ENCODE assay signal across 9 cellular contexts in the genomic region with DNA sequence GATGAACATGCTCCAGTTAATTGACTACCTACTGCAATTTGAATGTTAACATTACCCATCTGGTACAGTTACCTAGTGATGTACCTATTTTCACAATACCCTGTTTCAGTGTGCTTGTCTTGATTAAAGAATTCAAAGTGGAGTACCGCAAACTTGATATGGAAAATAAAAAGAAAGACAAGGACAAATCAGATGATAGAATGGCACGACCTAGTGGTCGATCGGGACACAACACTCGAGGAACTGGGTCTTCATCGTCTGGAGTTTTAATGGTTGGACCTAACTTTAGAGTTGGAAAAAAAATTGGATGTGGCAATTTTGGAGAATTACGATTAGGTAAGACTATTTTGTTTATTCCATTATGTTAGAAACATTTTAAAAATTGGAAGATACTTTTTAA. TPM values are rescaled to one million over a fixed set of nuclear protein-coding genes. Genes with fewer than 3 reads are reported as not detected.
A peak's percentile ranks its signal among the peaks of the same experiment; 100 is the strongest.
DNase-seq lines count a peak whose midpoint lies in the region; ATAC-seq and TF ChIP-seq lines count a peak whose summit lies in the region.
"Had no signal": no experiment of that assay in that cellular context is flagged by ENCODE, and none has a peak within 500 bp of the region (broad histone marks: within the 10 kb centered on the region; RNA-seq: fewer than 3 reads in every experiment).

No MANE protein-coding gene starts in this region.

- H3K27me3 ChIP-seq in osteoblast (ENCODE audit: insufficient read depth, low read length), result no peaks in the 10 kb centered on the region

- peaks cover 82% of the 10 kb centered on the region for H3K79me2 ChIP-seq in osteoblast (ENCODE audit: insufficient read depth, low read length)

- TF ChIP-seq CTCF in osteoblast (IDR thresholded peaks at IDR 0.05; ENCODE audit: extremely low read depth, low read depth, low read length), result peak; percentile 41

- H3K9me3 ChIP-seq in osteoblast (ENCODE audit: low read depth, low read length), result no peaks in the 10 kb centered on the region

- no peak overlapping the region for H2AFZ ChIP-seq in osteoblast (ENCODE audit: low read length)

- H3K36me3 ChIP-seq in osteoblast (ENCODE audit: insufficient read depth, low read length), result no peaks in the 10 kb centered on the region

- peak; percentile 54 for DNase-seq in DMS53 (lab: John Stamatoyannopoulos, UW)
- no peak for DNase-seq in DMS53 treated with DMSO at 0.1 percent for 48 hours (lab: John Stamatoyannopoulos, UW; ENCODE audit: unreplicated experiment)
- peak; percentile 58 for DNase-seq in NCI-H69 (lab: John Stamatoyannopoulos, UW)
- DNase-seq in central memory CD4-positive, alpha-beta T cell, result peak; percentile 16
- DNase-seq in osteoblast (ENCODE audit: insufficient read length, low spot score, missing footprints), result no peak
- DNase-seq in SIG-M5 treated with dmso at 0.1 percent for 504 hours (lab: John Stamatoyannopoulos, UW; ENCODE audit: unreplicated experiment), result no peak

- H3K27ac ChIP-seq in osteoblast (ENCODE audit: low read depth, low read length), result no peak overlapping the region

- H3K4me3 ChIP-seq in osteoblast (ENCODE audit: insufficient read depth, low read length), result no peak overlapping the region

- ATAC-seq in GM18861 (IDR thresholded peaks at IDR 0.05; ENCODE audit: unreplicated experiment), result no peak
- no peak for ATAC-seq in HG02678 (IDR thresholded peaks at IDR 0.05; ENCODE audit: unreplicated experiment)
- ATAC-seq: activated naive CD4-positive, alpha-beta T cell treated with anti-CD3 and anti-CD28 coated beads, Interleukin-2, amount 50 U/mL, for 72 hours had no signal

- peaks cover 14% of the 10 kb centered on the region for H4K20me1 ChIP-seq in osteoblast (ENCODE audit: insufficient read depth, low read length)

- H3K4me1 ChIP-seq in osteoblast (ENCODE audit: insufficient read depth, low read length), result no peaks in the 10 kb centered on the region

- H3K4me2 ChIP-seq in osteoblast (ENCODE audit: insufficient read depth, low read length), result no peak overlapping the region

RNA-seq across cellular contexts. Expression of a gene that starts 33.5 kb away (rescaled TPM):
- total RNA-seq in osteoblast, result 79.3 and 91.2 TPM in 2 replicates

Comparison
In these comparisons a context has a peak if more than half of its experiments do, and no peak if none do; other contexts are left out.
1. DNase-seq: peak in DMS53 (single experiment), NCI-H69 (single experiment) and central memory CD4-positive, alpha-beta T cell (single experiment); none in DMS53 treated with DMSO at 0.1 percent for 48 hours (single experiment), osteoblast (single experiment) and SIG-M5 treated with dmso at 0.1 percent for 504 hours (single experiment).